In genomic region chr10:86447422-86447821, GRCh38 we compare ENCODE assay signal across 13 cellular contexts.
DNase-seq lines count a peak whose midpoint lies in the region; TF ChIP-seq lines count a peak whose summit lies in the region.
"Had no signal": no experiment of that assay in that cellular context is flagged by ENCODE, and none has a peak within 500 bp of the region (broad histone marks: within the 10 kb centered on the region; RNA-seq: fewer than 3 reads in every experiment).

No MANE protein-coding gene starts in this region.

- H3K9me2 ChIP-seq in PC-9 (ENCODE audit: insufficient read depth), result no peaks in the 10 kb centered on the region

- H3K4me2 ChIP-seq in BLaER1 treated with 17β-estradiol and CSF1 and Interleukin-3, amounts not matched to agents 10 nM and 100 nM, result peak overlapping the region in 9 of 11 experiments; percentile 2 to 55 (median 28); a peak in 9 of 22 replicates
- no peak overlapping the region for H3K4me2 ChIP-seq in PC-9

- POLR2A ChIA-PET in PC-9 (lab: Charles Lee; ENCODE audit: unreplicated experiment), result no interaction called here

- intact Hi-C loops in PC-9 (cut with micrococcal nuclease; ENCODE audit: unreplicated experiment), result no loop called here

- H2AFZ ChIP-seq in PC-9, result no peak overlapping the region

- TF ChIP-seq CTCF in 22Rv1 (IDR thresholded peaks at IDR 0.05) (no peak), PC-9 (conservative IDR thresholded peaks at IDR 0.05) (no peak)

- CTCF ChIA-PET in PC-9 (lab: Charles Lee), result no interaction called here

- no peak overlapping the region for H3K9ac ChIP-seq in BLaER1 treated with 17β-estradiol and CSF1 and Interleukin-3, amounts not matched to agents 10 nM and 100 nM

- peaks cover 0 to 52% (median 0%) of the 10 kb centered on the region in 11 experiments; a peak in 6 of 22 replicates for H4K20me1 ChIP-seq in BLaER1 treated with 17β-estradiol and CSF1 and Interleukin-3, amounts not matched to agents 10 nM and 100 nM
- H4K20me1 ChIP-seq in PC-9 (ENCODE audit: insufficient read depth), result no peaks in the 10 kb centered on the region

- H3K79me2 ChIP-seq in PC-9 (ENCODE audit: low read depth), result no peaks in the 10 kb centered on the region

- peaks cover 0 to 4% (median 0%) of the 10 kb centered on the region in 11 experiments; a peak in 1 of 22 replicates for H3K9me3 ChIP-seq in BLaER1 treated with 17β-estradiol and CSF1 and Interleukin-3, amounts not matched to agents 10 nM and 100 nM (replicated peaks in 1 of 11)
- H3K9me3 ChIP-seq in PC-9 (ENCODE audit: insufficient read depth, low read depth), result no peaks in the 10 kb centered on the region

- H3K27ac ChIP-seq in 22Rv1 (0 out of 2 replicates have a peak overlapping the region, but pooled peaks have one; percentile 22), PC-9 (0 out of 2 replicates have a peak overlapping the region, but pooled peaks have one; percentile 23)
- peak overlapping the region in 6 of 11 experiments; percentile 1 to 45 (median 8); a peak in 4 of 22 replicates for H3K27ac ChIP-seq in BLaER1 treated with 17β-estradiol and CSF1 and Interleukin-3, amounts not matched to agents 10 nM and 100 nM

- DNase-seq in PC-9 (no peak), iris pigment epithelial cell (ENCODE audit: low read depth) (peak; percentile 4), CD1c-positive myeloid dendritic cell (ENCODE audit: extremely low spot score) (no peak), GM19240 (ENCODE audit: insufficient read length, low spot score) (no peak), GM03348 (ENCODE audit: low spot score) (no peak)
- DNase-seq in stimulated activated CD4-positive, alpha-beta T cell treated with anti-CD3 and anti-CD28 coated beads, Interleukin-1b, Interleukin-23, amount 100 ng/mL, for 48 hours, result no peak
- DNase-seq: activated B cell treated with CpG ODN at 0.5 μM for 24 hours; COR-L47; erythroblast; head of caudate nucleus; stimulated activated naive CD4-positive, alpha-beta T cell treated with Interleukin-2 at 50 U/mL for 16 hours had no signal

- peaks cover 12 to 41% (median 29%) of the 10 kb centered on the region in 10 experiments for H3K4me1 ChIP-seq in BLaER1 treated with 17β-estradiol and CSF1 and Interleukin-3, amounts not matched to agents 10 nM and 100 nM
- no peaks in the 10 kb centered on the region for H3K4me1 ChIP-seq in PC-9 (replicated peaks; ENCODE audit: insufficient read depth)

- H3K27me3 ChIP-seq in BLaER1 treated with 17β-estradiol and CSF1 and Interleukin-3, amounts not matched to agents 10 nM and 100 nM, result no peaks in the 10 kb centered on the region
- no peaks in the 10 kb centered on the region for H3K27me3 ChIP-seq in PC-9 (ENCODE audit: insufficient read depth, low read depth)

- no peaks in the 10 kb centered on the region for H3F3A ChIP-seq in PC-9 (ENCODE audit: insufficient read depth, low read depth)

- H3K4me3 ChIP-seq in BLaER1 treated with 17β-estradiol and CSF1 and Interleukin-3, amounts not matched to agents 10 nM and 100 nM, result no peak overlapping the region
- no peak overlapping the region for H3K4me3 ChIP-seq in PC-9

- BruUV-seq in PC-9 (replicated peaks; lab: Mats Ljungman, UMichigan), result no TSS peak

- peaks cover 96 to 100% (median 100%) of the 10 kb centered on the region in 11 experiments for H3K36me3 ChIP-seq in BLaER1 treated with 17β-estradiol and CSF1 and Interleukin-3, amounts not matched to agents 10 nM and 100 nM
- H3K36me3 ChIP-seq in PC-9 (ENCODE audit: low read depth), result peaks cover 6% of the 10 kb centered on the region; the same call in 1 of the 2 replicates
